ENCODE assay signal across 1 cellular context in the genomic region with DNA sequence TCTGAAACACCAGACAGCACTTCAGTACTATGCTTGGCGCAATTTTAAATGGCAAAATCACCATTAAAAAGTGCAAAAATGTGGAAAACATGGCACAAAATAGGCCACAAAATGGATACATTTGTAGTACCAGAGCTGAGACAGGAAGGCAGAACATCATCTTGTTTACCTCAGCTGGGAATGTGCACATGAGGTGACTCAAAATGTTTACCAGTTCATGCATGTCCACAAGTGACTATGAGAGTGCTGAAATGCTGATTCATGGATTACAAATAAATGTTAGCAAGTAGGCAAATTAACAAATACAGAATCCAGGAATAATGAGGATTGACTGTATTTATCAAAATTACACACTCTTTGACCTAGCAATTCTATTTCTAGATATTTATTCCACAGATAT.
TF ChIP-seq lines count a peak whose summit lies in the region.

No MANE protein-coding gene starts in this region.

TF ChIP-seq in liver, 16 proteins besides CTCF, POLR2A, EP300 and RAD21 (continued from another document):
- TF ChIP-seq, protein P1, sequence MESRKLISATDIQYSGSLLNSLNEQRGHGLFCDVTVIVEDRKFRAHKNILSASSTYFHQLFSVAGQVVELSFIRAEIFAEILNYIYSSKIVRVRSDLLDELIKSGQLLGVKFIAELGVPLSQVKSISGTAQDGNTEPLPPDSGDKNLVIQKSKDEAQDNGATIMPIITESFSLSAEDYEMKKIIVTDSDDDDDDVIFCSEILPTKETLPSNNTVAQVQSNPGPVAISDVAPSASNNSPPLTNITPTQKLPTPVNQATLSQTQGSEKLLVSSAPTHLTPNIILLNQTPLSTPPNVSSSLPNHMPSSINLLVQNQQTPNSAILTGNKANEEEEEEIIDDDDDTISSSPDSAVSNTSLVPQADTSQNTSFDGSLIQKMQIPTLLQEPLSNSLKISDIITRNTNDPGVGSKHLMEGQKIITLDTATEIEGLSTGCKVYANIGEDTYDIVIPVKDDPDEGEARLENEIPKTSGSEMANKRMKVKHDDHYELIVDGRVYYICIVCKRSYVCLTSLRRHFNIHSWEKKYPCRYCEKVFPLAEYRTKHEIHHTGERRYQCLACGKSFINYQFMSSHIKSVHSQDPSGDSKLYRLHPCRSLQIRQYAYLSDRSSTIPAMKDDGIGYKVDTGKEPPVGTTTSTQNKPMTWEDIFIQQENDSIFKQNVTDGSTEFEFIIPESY (IDR thresholded peaks at IDR 0.05) = no peak
- TF ChIP-seq HNF4G (IDR thresholded peaks at IDR 0.05) (no peak), JUND (IDR thresholded peaks at IDR 0.05) (peak in 1 of 2 donors; percentile 52), YY1 (IDR thresholded peaks at IDR 0.05) (no peak), GABPA (IDR thresholded peaks at IDR 0.05 in 1 of 2, conservative IDR thresholded peaks at IDR 0.05 in 1 of 2) (no peak), HNF4A (conservative IDR thresholded peaks at IDR 0.05) (no peak), NR2F2 (IDR thresholded peaks at IDR 0.05) (no peak), FOXA1 (IDR thresholded peaks at IDR 0.05) (no peak), FOXA2 (IDR thresholded peaks at IDR 0.05) (peak; percentile 44), RXRA (IDR thresholded peaks at IDR 0.05) (peak in 1 of 2 donors; percentile 32), TAF1 (conservative IDR thresholded peaks at IDR 0.05) (no peak)
- TF ChIP-seq, protein P2, sequence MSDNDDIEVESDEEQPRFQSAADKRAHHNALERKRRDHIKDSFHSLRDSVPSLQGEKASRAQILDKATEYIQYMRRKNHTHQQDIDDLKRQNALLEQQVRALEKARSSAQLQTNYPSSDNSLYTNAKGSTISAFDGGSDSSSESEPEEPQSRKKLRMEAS (IDR thresholded peaks at IDR 0.05) = no peak
- TF ChIP-seq, protein P3, sequence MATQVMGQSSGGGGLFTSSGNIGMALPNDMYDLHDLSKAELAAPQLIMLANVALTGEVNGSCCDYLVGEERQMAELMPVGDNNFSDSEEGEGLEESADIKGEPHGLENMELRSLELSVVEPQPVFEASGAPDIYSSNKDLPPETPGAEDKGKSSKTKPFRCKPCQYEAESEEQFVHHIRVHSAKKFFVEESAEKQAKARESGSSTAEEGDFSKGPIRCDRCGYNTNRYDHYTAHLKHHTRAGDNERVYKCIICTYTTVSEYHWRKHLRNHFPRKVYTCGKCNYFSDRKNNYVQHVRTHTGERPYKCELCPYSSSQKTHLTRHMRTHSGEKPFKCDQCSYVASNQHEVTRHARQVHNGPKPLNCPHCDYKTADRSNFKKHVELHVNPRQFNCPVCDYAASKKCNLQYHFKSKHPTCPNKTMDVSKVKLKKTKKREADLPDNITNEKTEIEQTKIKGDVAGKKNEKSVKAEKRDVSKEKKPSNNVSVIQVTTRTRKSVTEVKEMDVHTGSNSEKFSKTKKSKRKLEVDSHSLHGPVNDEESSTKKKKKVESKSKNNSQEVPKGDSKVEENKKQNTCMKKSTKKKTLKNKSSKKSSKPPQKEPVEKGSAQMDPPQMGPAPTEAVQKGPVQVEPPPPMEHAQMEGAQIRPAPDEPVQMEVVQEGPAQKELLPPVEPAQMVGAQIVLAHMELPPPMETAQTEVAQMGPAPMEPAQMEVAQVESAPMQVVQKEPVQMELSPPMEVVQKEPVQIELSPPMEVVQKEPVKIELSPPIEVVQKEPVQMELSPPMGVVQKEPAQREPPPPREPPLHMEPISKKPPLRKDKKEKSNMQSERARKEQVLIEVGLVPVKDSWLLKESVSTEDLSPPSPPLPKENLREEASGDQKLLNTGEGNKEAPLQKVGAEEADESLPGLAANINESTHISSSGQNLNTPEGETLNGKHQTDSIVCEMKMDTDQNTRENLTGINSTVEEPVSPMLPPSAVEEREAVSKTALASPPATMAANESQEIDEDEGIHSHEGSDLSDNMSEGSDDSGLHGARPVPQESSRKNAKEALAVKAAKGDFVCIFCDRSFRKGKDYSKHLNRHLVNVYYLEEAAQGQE (IDR thresholded peaks at IDR 0.05) = no peak
TF ChIP-seq in liver: peak in this region for 4.
